8 cellular contexts compared by ENCODE assay signal in the genomic region with DNA sequence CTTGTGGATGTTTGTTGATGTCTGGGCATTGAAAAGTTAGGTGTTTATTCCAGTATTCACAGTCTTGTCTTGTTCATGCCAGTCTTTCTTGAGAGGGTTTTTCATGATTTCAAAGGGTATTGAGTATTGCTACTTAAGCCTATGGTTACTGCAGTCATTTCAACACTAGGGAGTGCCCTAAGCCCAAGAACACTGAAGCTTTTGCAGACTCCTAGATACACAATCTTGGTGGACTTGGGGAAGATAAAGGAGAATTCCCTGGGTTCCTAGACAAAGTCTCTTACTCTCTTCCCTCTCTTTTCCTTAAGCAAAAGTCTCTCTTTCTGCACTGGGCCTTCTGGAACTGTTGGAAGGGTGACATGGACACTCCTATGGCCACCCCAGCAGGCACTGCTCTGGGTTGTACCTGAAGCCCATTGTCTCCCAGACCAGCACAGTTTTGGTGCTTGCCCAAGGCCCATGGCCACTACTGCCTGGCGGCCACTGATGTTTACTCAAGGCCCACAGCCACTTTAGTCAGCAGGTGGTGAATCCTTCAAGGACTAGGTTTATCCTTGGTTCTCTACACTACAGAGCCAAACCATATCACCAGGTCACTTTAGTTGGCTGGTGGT. TPM values are rescaled to one million over a fixed set of nuclear protein-coding genes. Genes with fewer than 3 reads are reported as not detected.
DNase-seq lines count a peak whose midpoint lies in the region; ATAC-seq and TF ChIP-seq lines count a peak whose summit lies in the region.

No MANE protein-coding gene starts in this region.

- H3K4me3 ChIP-seq in epithelial cell of proximal tubule (ENCODE audit: low read depth, low read length) = no peak overlapping the region
- H3K4me3 ChIP-seq in dorsolateral prefrontal cortex = no peak overlapping the region

- H3K27me3 ChIP-seq in dorsolateral prefrontal cortex = peaks cover 0 to 4% (median 0%) of the 10 kb centered on the region in 45 donors

- peak; percentile 69 for DNase-seq in ELR (ENCODE audit: low read depth)
- peak; percentile 13 for DNase-seq in MV-4-11 (lab: John Stamatoyannopoulos, UW)
- peak; percentile 12 for DNase-seq in epithelial cell of proximal tubule (ENCODE audit: low read depth)
- DNase-seq in dorsolateral prefrontal cortex = no peak
- no peak for DNase-seq in HuH-7.5 (ENCODE audit: low spot score)
- no peak for DNase-seq in activated naive CD4-positive, alpha-beta T cell treated with Interleukin-2 at 50 U/mL for 16 hours

- TF ChIP-seq CTCF in epithelial cell of proximal tubule (conservative IDR thresholded peaks at IDR 0.05; ENCODE audit: low read depth, low read length) (peak; percentile 70), dorsolateral prefrontal cortex (IDR thresholded peaks at IDR 0.05 in 54 of 56, conservative IDR thresholded peaks at IDR 0.05 in 2 of 56; ENCODE audit: low read depth in 1 of 56, partially characterized antibody in 56 of 56) (no peak)

- intact Hi-C loops in dorsolateral prefrontal cortex (cut with DNase I) = no loop called here

- ATAC-seq in GM21528 (IDR thresholded peaks at IDR 0.05; ENCODE audit: low FRiP score, unreplicated experiment) (peak; percentile 70), GM21576 (IDR thresholded peaks at IDR 0.05; ENCODE audit: unreplicated experiment) (no peak)

- H3K27ac ChIP-seq in dorsolateral prefrontal cortex = no peak overlapping the region

RNA-seq across cellular contexts. Expression of gene SAMD9, which starts 24.9 kb away (rescaled TPM):
- total RNA-seq in epithelial cell of proximal tubule (0.87 and 1.7 TPM in 2 replicates), dorsolateral prefrontal cortex (1 to 10 TPM in 113 of 120 experiments, under 1 TPM in 7; 0.77 to 7.7 (median 1.7) TPM)

RNA-seq across cellular contexts. Expression of gene SAMD9L, which starts 55.3 kb away (rescaled TPM):
- total RNA-seq in epithelial cell of proximal tubule (0.07 and 0.69 TPM in 2 replicates), dorsolateral prefrontal cortex (10 to 100 TPM in 8 of 120 experiments, 1 to 10 TPM in 112; 2.0 to 22.0 (median 5.6) TPM)

Comparison
In these comparisons a context has a peak if more than half of its experiments do, and no peak if none do; other contexts are left out.
1. DNase-seq: peak in ELR (single experiment), MV-4-11 (single experiment) and epithelial cell of proximal tubule (single experiment); none in dorsolateral prefrontal cortex (0 of 10), HuH-7.5 (single experiment) and activated naive CD4-positive, alpha-beta T cell treated with Interleukin-2 at 50 U/mL for 16 hours (single experiment).